Comparison of ENCODE assay signal across 12 cellular contexts in the genomic region with DNA sequence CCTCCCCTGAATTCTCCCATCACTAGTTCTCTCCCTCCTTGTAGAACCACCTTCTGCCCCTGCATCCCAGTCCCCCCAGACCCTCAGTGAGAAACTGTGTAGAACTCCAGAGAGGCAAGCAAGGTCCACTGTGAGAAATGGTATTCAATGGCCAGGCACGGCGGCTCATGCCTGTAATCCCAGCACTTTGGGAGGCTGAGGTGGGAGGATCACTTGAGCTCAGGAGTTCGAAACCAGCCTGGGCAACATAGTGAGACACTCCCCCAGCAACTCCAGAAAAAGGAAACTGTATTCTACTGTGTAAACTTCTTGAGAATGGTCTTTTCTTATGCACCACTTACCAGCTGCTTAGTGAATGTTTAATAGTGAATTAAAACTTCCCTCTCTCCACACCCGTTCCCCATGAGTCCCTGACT. TPM values are rescaled to one million over a fixed set of nuclear protein-coding genes. Genes with fewer than 3 reads are reported as not detected.
DNase-seq lines count a peak whose midpoint lies in the region; ATAC-seq, FAIRE-seq and TF ChIP-seq lines count a peak whose summit lies in the region.
"Had no signal": no experiment of that assay in that cellular context is flagged by ENCODE, and none has a peak within 500 bp of the region (broad histone marks: within the 10 kb centered on the region; RNA-seq: fewer than 3 reads in every experiment).

No MANE protein-coding gene starts in this region.

- no peak overlapping the region for H3K9ac ChIP-seq in kidney (ENCODE audit: low read length in 2 of 2)

- peaks cover 13% of the 10 kb centered on the region for H3K27me3 Mint-ChIP-seq in activated CD4-positive, alpha-beta T cell treated with anti-CD3 and anti-CD28 coated beads, Interleukin-2, amount 10 ng/mL, durations not matched to agents 24 days and 14 days
- peaks cover 0 to 12% (median 9%) of the 10 kb centered on the region in 5 donors for H3K27me3 Mint-ChIP-seq in naive thymus-derived CD8-positive, alpha-beta T cell

- peaks cover 0 to 10% of the 10 kb centered on the region in 2 donors for H3K9me3 ChIP-seq in kidney (ENCODE audit: control insufficient read depth in 1 of 2, low read length in 2 of 2)
- H3K9me3 ChIP-seq: right lobe of liver had no signal

- no peak for DNase-seq in activated CD4-positive, alpha-beta T cell treated with anti-CD3 and anti-CD28 coated beads, Interleukin-2, amount 10 ng/mL, durations not matched to agents 24 days and 14 days
- no peak for DNase-seq in activated CD4-positive, alpha-beta T cell treated with anti-CD3 and anti-CD28 coated beads, Interleukin-2, amount 50 U/mL, for 48 hours
- DNase-seq in HL-60 (ENCODE audit: low read depth in 1 of 2, low spot score in 1 of 2), result no peak
- DNase-seq in naive thymus-derived CD8-positive, alpha-beta T cell, result no peak
- DNase-seq in kidney, result no peak
- DNase-seq in SK-N-DZ (ENCODE audit: low spot score), result no peak
- DNase-seq in mucosa of gallbladder (ENCODE audit: low spot score), result no peak
- DNase-seq: left ventricle myocardium superior had no signal

- peaks cover 28% of the 10 kb centered on the region for H3K4me1 Mint-ChIP-seq in activated CD4-positive, alpha-beta T cell treated with anti-CD3 and anti-CD28 coated beads, Interleukin-2, amount 10 ng/mL, durations not matched to agents 24 days and 14 days
- peaks cover 10 to 41% (median 25%) of the 10 kb centered on the region in 4 donors for H3K4me1 Mint-ChIP-seq in naive thymus-derived CD8-positive, alpha-beta T cell

- H3K27ac ChIP-seq in HL-60 (replicated peaks) (peak overlapping the region; percentile 77), kidney (ENCODE audit: low read depth in 2 of 2, low read length in 2 of 2) (no peak overlapping the region)
- H3K27ac ChIP-seq: right lobe of liver, RWPE1 had no signal

- H3K27me3 ChIP-seq in HL-60 (ENCODE audit: insufficient read depth, poor library complexity, severe bottlenecking), result no peaks in the 10 kb centered on the region
- H3K27me3 ChIP-seq: right lobe of liver had no signal

- no peak for TF ChIP-seq CTCF in HL-60 (IDR thresholded peaks at IDR 0.05; ENCODE audit: insufficient read depth, low read length)
- no peak for TF ChIP-seq CTCF in kidney (IDR thresholded peaks at IDR 0.05; ENCODE audit: borderline replicate concordance, extremely low read depth, insufficient read depth)

- peak overlapping the region; percentile 90 for H3K27ac Mint-ChIP-seq in activated CD4-positive, alpha-beta T cell treated with anti-CD3 and anti-CD28 coated beads, Interleukin-2, amount 10 ng/mL, durations not matched to agents 24 days and 14 days
- H3K27ac Mint-ChIP-seq in naive thymus-derived CD8-positive, alpha-beta T cell, result peak overlapping the region in 8 of 10 donors; percentile 46 to 81 (median 66)

- H3K4me3 Mint-ChIP-seq in activated CD4-positive, alpha-beta T cell treated with anti-CD3 and anti-CD28 coated beads, Interleukin-2, amount 10 ng/mL, durations not matched to agents 24 days and 14 days, result peak overlapping the region; percentile 74
- peak overlapping the region in 4 of 10 donors; percentile 27 to 59 (median 48) for H3K4me3 Mint-ChIP-seq in naive thymus-derived CD8-positive, alpha-beta T cell

- peaks cover 2% of the 10 kb centered on the region for H3K36me3 Mint-ChIP-seq in activated CD4-positive, alpha-beta T cell treated with anti-CD3 and anti-CD28 coated beads, Interleukin-2, amount 10 ng/mL, durations not matched to agents 24 days and 14 days (ENCODE audit: low read depth)
- peaks cover 0 to 11% (median 4%) of the 10 kb centered on the region in 3 donors for H3K36me3 Mint-ChIP-seq in naive thymus-derived CD8-positive, alpha-beta T cell

- POLR2A ChIA-PET in naive thymus-derived CD8-positive, alpha-beta T cell (lab: Charles Lee), result no interaction called here

- H3K36me3 ChIP-seq in kidney (ENCODE audit: control insufficient read depth in 1 of 2, insufficient read depth in 2 of 2, low read length in 2 of 2), result no peaks in the 10 kb centered on the region
- H3K36me3 ChIP-seq: right lobe of liver had no signal

- ATAC-seq in HG02571 (IDR thresholded peaks at IDR 0.05; ENCODE audit: unreplicated experiment), result peak; percentile 9
- ATAC-seq in naive thymus-derived CD8-positive, alpha-beta T cell, result peak in 1 of 2 donors; percentile 12

- FAIRE-seq in kidney (lab: Jason Lieb, UNC), result no peak
- FAIRE-seq: A204.1 had no signal

- no peaks in the 10 kb centered on the region for H3K9me3 Mint-ChIP-seq in activated CD4-positive, alpha-beta T cell treated with anti-CD3 and anti-CD28 coated beads, Interleukin-2, amount 10 ng/mL, durations not matched to agents 24 days and 14 days
- peaks cover 0 to 16% (median 2%) of the 10 kb centered on the region in 9 donors for H3K9me3 Mint-ChIP-seq in naive thymus-derived CD8-positive, alpha-beta T cell

- no peaks in the 10 kb centered on the region for H3K4me1 ChIP-seq in kidney (ENCODE audit: control insufficient read depth in 1 of 2, insufficient read depth in 1 of 2, low read depth in 1 of 2, low read length in 2 of 2)
- H3K4me1 ChIP-seq: right lobe of liver had no signal

- H3K4me3 ChIP-seq in HL-60 (replicated peaks; ENCODE audit: insufficient read depth, low read length) (peak overlapping the region; percentile 15), kidney (ENCODE audit: low read length in 2 of 2) (no peak overlapping the region)
- H3K4me3 ChIP-seq: right lobe of liver had no signal

- intact Hi-C loops in activated CD4-positive, alpha-beta T cell treated with anti-CD3 and anti-CD28 coated beads, Interleukin-2, amount 10 ng/mL, durations not matched to agents 24 days and 14 days (cut with micrococcal nuclease), result loop anchor here (1.0 to 2.0 kb wide), 2 partner anchors 8 to 13 kb away; partner anchors contain the start of gene CD83
- intact Hi-C loops in kidney (cut with DNase I), result no loop called here

RNA-seq across cellular contexts. Expression of gene CD83, which starts 8.2 kb away (rescaled TPM):
- 80.2 and 84.8 TPM in 2 replicates for total RNA-seq in activated CD4-positive, alpha-beta T cell treated with anti-CD3 and anti-CD28 coated beads, Interleukin-2, amount 10 ng/mL, durations not matched to agents 24 days and 14 days
- 10 to 100 TPM; 10.3 to 10.4 TPM for total RNA-seq in naive thymus-derived CD8-positive, alpha-beta T cell
- polyA plus RNA-seq in naive thymus-derived CD8-positive, alpha-beta T cell, result 1 to 10 TPM; 1.6 to 2.9 (median 1.8) TPM
- total RNA-seq in kidney, result 4.0 TPM
- polyA plus RNA-seq in kidney (ENCODE audit: insufficient read depth, low read depth, low replicate concordance), result 15.4 TPM
- 9.5 and 12.9 TPM in 2 replicates for polyA plus RNA-seq in SK-N-DZ (2014; cell fraction: cytosol; rRNA removed)
- 4.9 and 7.1 TPM in 2 replicates for polyA plus RNA-seq in SK-N-DZ (2014; cell fraction: nucleus; rRNA removed)
- 5.8 TPM for total RNA-seq in mucosa of gallbladder
